In genomic region chr6:36769676-36770499, GRCh38 we compare ENCODE assay signal across 8 cellular contexts.
DNase-seq lines count a peak whose midpoint lies in the region; ATAC-seq, FAIRE-seq and TF ChIP-seq lines count a peak whose summit lies in the region.

No MANE protein-coding gene starts in this region.

- TF ChIP-seq CTCF in Peyer's patch (IDR thresholded peaks at IDR 0.05) = no peak
- TF ChIP-seq CTCF in bronchial epithelial cell (IDR thresholded peaks at IDR 0.05; ENCODE audit: insufficient read depth, low read length, severe bottlenecking) = no peak
- no peak for TF ChIP-seq CTCF in neutrophil (IDR thresholded peaks at IDR 0.05)

- FAIRE-seq in GM19239 (lab: Jason Lieb, UNC) = peak; percentile 74
- FAIRE-seq in bronchial epithelial cell (lab: Jason Lieb, UNC) = no peak

- H3K9me3 ChIP-seq in Peyer's patch = no peaks in the 10 kb centered on the region
- no peaks in the 10 kb centered on the region for H3K9me3 ChIP-seq in neutrophil

- H3K27me3 ChIP-seq in Peyer's patch = no peaks in the 10 kb centered on the region
- H3K27me3 ChIP-seq in bronchial epithelial cell (ENCODE audit: control insufficient read depth, insufficient read depth, low read length) = no peaks in the 10 kb centered on the region
- no peaks in the 10 kb centered on the region for H3K27me3 ChIP-seq in neutrophil

- DNase-seq in GM19239 (ENCODE audit: insufficient read length, low spot score) (no peak), Peyer's patch (peak in 2 of 3 donors; percentile 35 to 58), bronchial epithelial cell (ENCODE audit: low read depth) (peak; percentile 49), DMS79 (lab: John Stamatoyannopoulos, UW) (no peak), NCI-H1930 (lab: John Stamatoyannopoulos, UW) (no peak)

- no peak for ATAC-seq in HG02938 (IDR thresholded peaks at IDR 0.05; ENCODE audit: unreplicated experiment)
- no peak for ATAC-seq in GM21423 (IDR thresholded peaks at IDR 0.05; ENCODE audit: unreplicated experiment)

- H3K4me3 ChIP-seq in Peyer's patch (no peak overlapping the region), bronchial epithelial cell (ENCODE audit: low read depth, low read length) (no peak overlapping the region), neutrophil (ENCODE audit: low read depth in 1 of 2, low read length in 1 of 2) (peak overlapping the region; percentile 41 to 44)

- TF ChIP-seq POLR2A in Peyer's patch (IDR thresholded peaks at IDR 0.05) = no peak

- peaks cover 0 to 22% (median 6%) of the 10 kb centered on the region in 4 donors for H3K4me1 ChIP-seq in Peyer's patch
- peaks cover 42 to 48% of the 10 kb centered on the region in 2 experiments for H3K4me1 ChIP-seq in neutrophil (ENCODE audit: control insufficient read depth in 1 of 2, insufficient read depth in 1 of 2, low read depth in 1 of 2, low read length in 1 of 2)

- H3K27ac ChIP-seq in Peyer's patch (peak overlapping the region in 2 of 4 donors; percentile 38 to 53), neutrophil (peak overlapping the region; percentile 86)

- H3K36me3 ChIP-seq in Peyer's patch = no peaks in the 10 kb centered on the region
- H3K36me3 ChIP-seq in bronchial epithelial cell (ENCODE audit: control insufficient read depth, insufficient read depth, low read length) = no peaks in the 10 kb centered on the region
- H3K36me3 ChIP-seq in neutrophil = no peaks in the 10 kb centered on the region

Comparison
In these comparisons a context has a peak if more than half of its experiments do, and no peak if none do; other contexts are left out.
1. DNase-seq: peak in Peyer's patch (2 of 3) and bronchial epithelial cell (single experiment); none in GM19239 (single experiment), DMS79 (single experiment) and NCI-H1930 (0 of 2).
2. H3K4me3 ChIP-seq: peak in neutrophil (2 of 2); none in Peyer's patch (0 of 4) and bronchial epithelial cell (single experiment).